27 cellular contexts compared by ENCODE assay signal in the genomic region with DNA sequence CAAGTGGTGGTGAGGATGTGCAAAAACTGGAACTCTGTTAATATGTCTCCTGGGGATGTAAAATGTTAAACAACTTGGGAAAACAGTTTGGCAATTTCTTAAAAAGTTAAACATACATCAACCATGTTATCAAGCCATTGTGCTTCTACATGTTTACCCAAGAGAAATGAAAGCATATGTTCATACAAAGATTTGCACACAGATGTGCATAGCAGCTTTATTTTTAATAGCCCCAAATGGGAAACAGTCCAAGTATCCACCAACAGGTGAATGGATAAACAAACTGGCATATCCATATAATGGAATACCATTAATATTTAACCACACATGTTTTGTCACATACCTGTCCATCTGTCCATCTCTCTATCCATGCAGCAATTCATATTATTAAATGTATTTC.
"Had no signal": no experiment of that assay in that cellular context is flagged by ENCODE, and none has a peak within 500 bp of the region (broad histone marks: within the 10 kb centered on the region; RNA-seq: fewer than 3 reads in every experiment).

No MANE protein-coding gene starts in this region.

- ATAC-seq: left cardiac atrium; psoas muscle; stimulated activated memory B cell treated with anti-CD40 and anti-IgM and Interleukin-4, amounts not matched to agents 10 μg/mL and 1 μg/mL and 100 μg/mL, for 72 hours; stimulated activated naive CD8-positive, alpha-beta T cell treated with anti-CD3 and anti-CD28 coated beads, Interleukin-15, amount 100 ng/mL, for 72 hours had no signal

- H3K4me3 ChIP-seq: adrenal gland, cardiac muscle cell, coronary artery, dorsolateral prefrontal cortex, ovary, psoas muscle, sigmoid colon, smooth muscle cell had no signal

- H3K27me3 ChIP-seq: adrenal gland, cardiac muscle cell, dorsolateral prefrontal cortex, ovary, sigmoid colon had no signal

- DNase-seq: activated CD4-positive, alpha-beta memory T cell treated with anti-CD3 and anti-CD28 coated beads for 36 hours; activated CD4-positive, alpha-beta T cell treated with anti-CD3 and anti-CD28 coated beads for 4 hours; activated CD8-positive, alpha-beta memory T cell treated with anti-CD3 and anti-CD28 coated beads, Interleukin-2, amount 50 U/mL, for 4 hours; activated effector memory CD4-positive, alpha-beta T cell treated with anti-CD3 and anti-CD28 coated beads, Interleukin-2, amount 50 U/mL, for 16 hours; activated naive CD4-positive, alpha-beta T cell treated with anti-CD3 and anti-CD28 coated beads for 36 hours; activated naive CD8-positive, alpha-beta T cell treated with anti-CD3 and anti-CD28 coated beads for 36 hours; activated T-cell treated with anti-CD3 and anti-CD28 coated beads, Interleukin-2, amount 50 U/mL, for 1 hour; adrenal gland; aorta; cerebellar nuclear complex; dorsolateral prefrontal cortex; effector memory CD4-positive, alpha-beta T cell; left cardiac atrium; mammary epithelial cell; naive B cell; ovary; psoas muscle; sigmoid colon; stimulated activated CD4-positive, alpha-beta T cell treated with anti-CD3 and anti-CD28 coated beads, Interleukin-1b, Interleukin-23, amount 100 ng/mL, for 48 hours; stimulated activated CD4-positive, alpha-beta T cell treated with anti-CD3 and anti-CD28 coated beads, Interleukin-4, amount 100 ng/mL, for 4 hours; stimulated activated CD8-positive, alpha-beta memory T cell treated with anti-CD3 and anti-CD28 coated beads, Interleukin-4, amount 100 ng/mL, for 48 hours; stimulated activated naive CD8-positive, alpha-beta T cell treated with anti-CD3 and anti-CD28 coated beads, Interleukin-15, amount 100 ng/mL, for 72 hours; substantia nigra had no signal

- H3K27ac ChIP-seq: adrenal gland, cardiac muscle cell, coronary artery, dorsolateral prefrontal cortex, ovary, psoas muscle, sigmoid colon had no signal

- H3K9me3 ChIP-seq: adrenal gland, ovary, psoas muscle, sigmoid colon had no signal

- H3K36me3 ChIP-seq: adrenal gland, cardiac muscle cell, ovary, sigmoid colon had no signal
